In the genomic region with DNA sequence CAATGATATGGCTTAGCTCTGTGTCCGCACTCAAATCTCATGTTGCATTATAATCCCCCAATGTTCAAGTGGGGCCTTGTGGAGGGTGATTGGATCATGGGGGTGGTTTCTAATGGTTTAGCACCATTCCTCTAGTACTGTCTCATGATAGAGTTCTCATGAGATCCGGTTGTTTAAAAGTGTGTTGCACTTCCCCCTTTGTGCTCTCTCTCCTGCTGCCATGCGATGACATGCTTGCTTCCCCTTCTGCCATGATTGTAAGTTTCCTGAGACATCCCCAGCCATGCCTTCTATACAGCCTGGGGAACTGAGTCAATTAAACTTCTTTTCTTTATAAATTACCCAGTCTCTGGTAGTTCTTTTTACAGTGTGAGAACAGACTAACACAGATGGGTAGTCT, we compare ENCODE assay signal across 26 cellular contexts.
"Had no signal": no experiment of that assay in that cellular context is flagged by ENCODE, and none has a peak within 500 bp of the region (broad histone marks: within the 10 kb centered on the region; RNA-seq: fewer than 3 reads in every experiment).

No MANE protein-coding gene starts in this region.

- ATAC-seq: HepG2, Panc1, PC-3, T-cell had no signal

- H3K9me3 ChIP-seq: SK-N-SH had no signal

- H3K27ac ChIP-seq: KMS-11, RWPE1 had no signal

- DNase-seq: IMR-90, Kasumi-1, NCI-H1048, NCI-H1105, NCI-H1417, NCI-H146, NCI-H1694 treated with DMSO at 0.1 percent for 48 hours, NCI-H1930, NCI-H2081 treated with DMSO at 0.1 percent for 48 hours, NCI-H2171, NCI-H226, NCI-H446, NCI-H510A, NCI-H524 treated with DMSO at 0.1 percent for 48 hours, NCI-H69, NCI-H774, PC-3, SHP77, SK-N-SH, SW 1271, T-cell had no signal

- H3K36me3 Mint-ChIP-seq: T-cell had no signal

- H3K4me3 Mint-ChIP-seq: T-cell; T-helper 1 cell treated with Interleukin-12 subunit alpha and Interleukin-12 subunit beta and Interleukin-4 antibody, amounts not matched to agents 30 μg/mL and 1 μg/mL, for 36 hours had no signal

- H3K27ac Mint-ChIP-seq: T-cell; T-helper 1 cell treated with Interleukin-12 subunit alpha and Interleukin-12 subunit beta and Interleukin-4 antibody, amounts not matched to agents 30 μg/mL and 1 μg/mL, for 36 hours had no signal

- H3K27me3 Mint-ChIP-seq: T-cell had no signal

- H3K4me1 Mint-ChIP-seq: T-cell had no signal
